Comparison of ENCODE assay signal across 9 cellular contexts in genomic region chr10:14742815-14743214, GRCh38. TPM values are rescaled to one million over a fixed set of nuclear protein-coding genes. Genes with fewer than 3 reads are reported as not detected.
DNase-seq lines count a peak whose midpoint lies in the region; ATAC-seq and TF ChIP-seq lines count a peak whose summit lies in the region.
"Had no signal": no experiment of that assay in that cellular context is flagged by ENCODE, and none has a peak within 500 bp of the region (broad histone marks: within the 10 kb centered on the region; RNA-seq: fewer than 3 reads in every experiment).

No MANE protein-coding gene starts in this region.

- in situ Hi-C loops in gastrocnemius medialis (cut with MboI; ENCODE audit: low sequenced_read_pairs in 4 of 4), result no loop called here

- H4K20me1 ChIP-seq in Karpas-422 (ENCODE audit: insufficient read depth, low read depth, low read length) (no peaks in the 10 kb centered on the region), hepatocyte (ENCODE audit: insufficient read depth, poor library complexity, severe bottlenecking) (no peaks in the 10 kb centered on the region)

- H3K9ac ChIP-seq in Karpas-422 (ENCODE audit: low read length), result peak overlapping the region; percentile 38

- no peaks in the 10 kb centered on the region for H3K9me2 ChIP-seq in Karpas-422 (replicated peaks; ENCODE audit: insufficient read depth, low read length)
- no peaks in the 10 kb centered on the region for H3K9me2 ChIP-seq in hepatocyte (replicated peaks; ENCODE audit: insufficient read depth)

- no peaks in the 10 kb centered on the region for H3K79me2 ChIP-seq in Karpas-422 (ENCODE audit: low read length)
- H3K79me2 ChIP-seq in hepatocyte, result no peaks in the 10 kb centered on the region

- H3K36me3 ChIP-seq in Karpas-422 (ENCODE audit: insufficient read depth, low read length) (no peaks in the 10 kb centered on the region), hepatocyte (replicated peaks; ENCODE audit: insufficient read depth, low read depth) (no peaks in the 10 kb centered on the region), gastrocnemius medialis (no peaks in the 10 kb centered on the region)

- WGBS in hepatocyte (ENCODE audit: low lambda C conversion rate, missing lambda C conversion rate), result 52% methylated on average over 3 of the region's 3 CpGs

- intact Hi-C loops in gastrocnemius medialis (cut with DNase I; ENCODE audit: low total_unique reads), result no loop called here

- no peaks in the 10 kb centered on the region for H3K9me3 ChIP-seq in Karpas-422 (ENCODE audit: low read length)
- H3K9me3 ChIP-seq in hepatocyte (ENCODE audit: low read depth), result no peaks in the 10 kb centered on the region
- no peaks in the 10 kb centered on the region for H3K9me3 ChIP-seq in gastrocnemius medialis

- no peak for TF ChIP-seq POLR2A in gastrocnemius medialis (IDR thresholded peaks at IDR 0.05)

- H3K4me2 ChIP-seq in Karpas-422 (ENCODE audit: low read depth, low read length, poor library complexity, severe bottlenecking), result peak overlapping the region; percentile 46
- no peak overlapping the region for H3K4me2 ChIP-seq in hepatocyte

- H3K27me3 ChIP-seq in Karpas-422 (ENCODE audit: low read length), result no peaks in the 10 kb centered on the region
- no peaks in the 10 kb centered on the region for H3K27me3 ChIP-seq in hepatocyte
- no peaks in the 10 kb centered on the region for H3K27me3 ChIP-seq in gastrocnemius medialis

- TF ChIP-seq CTCF in hepatocyte (IDR thresholded peaks at IDR 0.05; ENCODE audit: poor library complexity) (no peak), gastrocnemius medialis (IDR thresholded peaks at IDR 0.05 in 4 of 5, conservative IDR thresholded peaks at IDR 0.05 in 1 of 5) (no peak)

- ATAC-seq in GM18517 (IDR thresholded peaks at IDR 0.05; ENCODE audit: unreplicated experiment) (peak; percentile 87), GM21576 (IDR thresholded peaks at IDR 0.05; ENCODE audit: unreplicated experiment) (peak; percentile 73), gastrocnemius medialis (no peak)

- peak; percentile 60 for DNase-seq in Karpas-422
- DNase-seq in hepatocyte (ENCODE audit: low spot score), result no peak
- DNase-seq in inferior parietal cortex (ENCODE audit: extremely low spot score), result no peak
- DNase-seq in iPS-NIHi11 (ENCODE audit: low spot score), result no peak
- no peak for DNase-seq in NCI-H748 (lab: John Stamatoyannopoulos, UW; ENCODE audit: unreplicated experiment)
- DNase-seq in gastrocnemius medialis, result no peak
- DNase-seq: stimulated activated CD4-positive, alpha-beta T cell treated with anti-CD3 and anti-CD28 coated beads, Interleukin-4, amount 100 ng/mL, for 24 hours had no signal

- H3K27ac ChIP-seq in Karpas-422 (ENCODE audit: low read length), result peak overlapping the region; percentile 82
- peak overlapping the region; percentile 63 for H3K27ac ChIP-seq in hepatocyte
- no peak overlapping the region for H3K27ac ChIP-seq in gastrocnemius medialis

- H2AFZ ChIP-seq in Karpas-422 (ENCODE audit: low read length) (peak overlapping the region; percentile 74; the same call in 1 of the 2 replicates), hepatocyte (peak overlapping the region; percentile 24)

- peak overlapping the region; percentile 15; the same call in 1 of the 2 replicates for H3K4me3 ChIP-seq in Karpas-422 (ENCODE audit: low read length)
- no peak overlapping the region for H3K4me3 ChIP-seq in hepatocyte
- no peak overlapping the region for H3K4me3 ChIP-seq in gastrocnemius medialis

- H3K4me1 ChIP-seq in Karpas-422 (ENCODE audit: low read length), result peaks cover 33% of the 10 kb centered on the region
- H3K4me1 ChIP-seq in hepatocyte (ENCODE audit: insufficient read depth), result no peaks in the 10 kb centered on the region
- no peaks in the 10 kb centered on the region for H3K4me1 ChIP-seq in gastrocnemius medialis

RNA-seq across cellular contexts. Expression of gene FAM107B, which starts 31.9 kb away (rescaled TPM):
- 110 and 158 TPM in 2 replicates for total RNA-seq in Karpas-422 (2014; rRNA removed; shearing (Covaris generic); ENCODE audit: low replicate concordance)
- total RNA-seq in hepatocyte (84.8 and 85.5 TPM in 2 replicates), gastrocnemius medialis (1 to 10 TPM; 1.5 to 3.7 (median 2.6) TPM)
- 73.3 and 85.9 TPM in 2 replicates for polyA plus RNA-seq in hepatocyte

Comparison
In these comparisons a context has a peak if more than half of its experiments do, and no peak if none do; other contexts are left out.
1. ATAC-seq: peak in GM18517 (single experiment) and GM21576 (single experiment); none in gastrocnemius medialis (0 of 2).
2. H3K27ac ChIP-seq: peak in Karpas-422 (single experiment) and hepatocyte (single experiment); none in gastrocnemius medialis (0 of 4).
3. RNA of gene FAM107B, which starts 31.9 kb away (total RNA-seq): 110 to 158 TPM in Karpas-422 and 84.8 to 85.5 TPM in hepatocyte; 1.5 to 3.7 TPM in gastrocnemius medialis; every median in the first group is over 10 times any median in the second.